9 cellular contexts compared by ENCODE assay signal in the genomic region with DNA sequence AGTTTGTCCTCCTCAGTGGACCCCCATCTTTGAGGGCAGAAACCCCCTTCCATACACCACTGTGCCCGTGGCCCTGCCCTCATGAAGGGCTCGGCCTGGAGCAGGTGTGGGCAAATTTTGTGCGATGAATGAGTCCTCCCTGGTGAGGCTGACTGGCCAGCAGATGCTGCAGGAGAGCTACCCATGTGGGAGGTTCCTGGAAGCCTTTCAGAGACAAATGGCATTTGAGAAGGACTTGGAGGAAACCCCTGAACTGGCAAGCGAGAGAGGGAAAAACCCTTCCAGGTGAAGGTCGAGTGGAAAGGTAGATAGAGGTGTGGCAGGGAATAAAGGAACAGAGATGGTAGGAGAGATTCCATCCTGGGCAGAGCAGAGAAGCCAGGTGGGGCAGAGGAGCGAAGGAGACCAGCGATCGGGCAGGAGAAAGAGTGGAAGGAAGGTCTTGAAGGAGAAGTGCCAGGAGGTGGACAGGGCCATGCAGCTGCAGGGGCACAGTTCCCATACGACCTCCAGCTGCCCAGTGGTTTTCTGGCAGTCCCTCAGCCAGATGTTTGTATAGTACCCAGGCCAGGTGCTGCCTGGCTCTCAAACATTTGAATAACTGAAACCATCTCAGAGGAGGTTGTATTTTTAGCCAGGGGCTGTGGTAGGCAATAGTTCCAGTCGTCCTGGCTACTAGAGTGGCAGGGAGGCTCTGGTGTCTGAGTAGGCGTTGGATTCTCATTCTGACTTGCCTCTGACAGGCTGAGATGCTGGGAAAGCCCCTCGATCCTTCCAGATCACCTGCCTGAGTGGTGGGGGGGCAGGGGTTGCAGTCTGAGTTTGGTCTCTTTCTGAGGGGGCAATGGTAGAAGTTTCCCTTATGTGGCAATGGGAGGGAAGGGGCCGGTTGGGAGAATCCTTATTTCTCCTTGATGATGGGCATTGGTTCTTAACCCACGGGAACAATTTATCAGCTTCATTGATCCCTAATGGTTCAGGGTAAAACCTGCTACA. TPM values are rescaled to one million over a fixed set of nuclear protein-coding genes. Genes with fewer than 3 reads are reported as not detected.
DNase-seq lines count a peak whose midpoint lies in the region; ATAC-seq and TF ChIP-seq lines count a peak whose summit lies in the region.
"Had no signal": no experiment of that assay in that cellular context is flagged by ENCODE, and none has a peak within 500 bp of the region (broad histone marks: within the 10 kb centered on the region; RNA-seq: fewer than 3 reads in every experiment).

No MANE protein-coding gene starts in this region.

- POLR2A ChIA-PET in Caco-2 (lab: Charles Lee): no interaction called here

- intact Hi-C loops in Caco-2 (cut with micrococcal nuclease; ENCODE audit: unreplicated experiment): no loop called here

- no peak overlapping the region for H3K27ac Mint-ChIP-seq in Caco-2 (ENCODE audit: unreplicated experiment)

- no peaks in the 10 kb centered on the region for H3K36me3 ChIP-seq in Caco-2 (ENCODE audit: control insufficient read depth, insufficient read depth, low read length)

- H3K4me3 ChIP-seq in Caco-2 (ENCODE audit: low read depth, low read length): no peak overlapping the region

- peaks cover 7% of the 10 kb centered on the region for H3K4me1 Mint-ChIP-seq in Caco-2 (ENCODE audit: low read depth, unreplicated experiment)

- DNase-seq in activated T-cell treated with anti-CD3 and anti-CD28 coated beads for 24 hours (ENCODE audit: low read depth) (peak; percentile 20), activated T-cell treated with anti-CD3 and anti-CD28 coated beads for 4 hours (no peak), NCI-H526 (lab: John Stamatoyannopoulos, UW) (peak; percentile 90 to 94), GF-D8 (lab: John Stamatoyannopoulos, UW) (no peak), OCI-M1 (lab: John Stamatoyannopoulos, UW) (no peak), Caco-2 (no peak)
- DNase-seq in stimulated activated naive CD8-positive, alpha-beta T cell treated with anti-CD3 and anti-CD28 coated beads, Interleukin-15, Interleukin-2, amounts not matched to agents 100 U/mL and 50 U/mL, for 24 hours: peak; percentile 68
- DNase-seq: NCI-H1105 treated with DMSO at 0.1 percent for 48 hours had no signal

- no peaks in the 10 kb centered on the region for H3K36me3 Mint-ChIP-seq in Caco-2 (ENCODE audit: insufficient read depth, unreplicated experiment)

- ATAC-seq in HG02610 (IDR thresholded peaks at IDR 0.05; ENCODE audit: unreplicated experiment): peak; percentile 96
- ATAC-seq in stimulated activated naive CD8-positive, alpha-beta T cell treated with anti-CD3 and anti-CD28 coated beads, Interleukin-15, Interleukin-2, amounts not matched to agents 100 U/mL and 50 U/mL, for 24 hours: peak; percentile 97

- CTCF ChIA-PET in Caco-2 (lab: Charles Lee): interaction anchor here (1.2 kb wide), 1 partner anchor 436 kb away, joined by 10 read pairs; no protein-coding TSS in a partner anchor

- no peak overlapping the region for H3K4me3 Mint-ChIP-seq in Caco-2 (ENCODE audit: unreplicated experiment)

- BruUV-seq in Caco-2 (replicated peaks; lab: Mats Ljungman, UMichigan): no TSS peak

- H3K4me1 ChIP-seq in Caco-2: no peaks in the 10 kb centered on the region

- TF ChIP-seq CTCF in Caco-2 (IDR thresholded peaks at IDR 0.05; ENCODE audit: insufficient read depth in 1 of 2, low read depth in 1 of 2, low read length in 1 of 2, severe bottlenecking in 1 of 2, unreplicated experiment in 1 of 2): no peak

- H3K9me3 Mint-ChIP-seq in Caco-2 (ENCODE audit: unreplicated experiment): no peaks in the 10 kb centered on the region

- H3K9me3 ChIP-seq in Caco-2: peaks cover 7% of the 10 kb centered on the region

- H3K27me3 ChIP-seq in Caco-2 (replicated peaks; ENCODE audit: control insufficient read depth, insufficient read depth, low read length): no peaks in the 10 kb centered on the region

- peaks cover 6% of the 10 kb centered on the region for H3K27me3 Mint-ChIP-seq in Caco-2 (ENCODE audit: insufficient read depth, unreplicated experiment)

RNA-seq across cellular contexts. Expression of a gene that starts 40.1 kb away (rescaled TPM):
- total RNA-seq in Caco-2 (2022): 23.6 and 25.5 TPM in 2 replicates

Comparison
In these comparisons a context has a peak if more than half of its experiments do, and no peak if none do; other contexts are left out.
1. DNase-seq: peak in activated T-cell treated with anti-CD3 and anti-CD28 coated beads for 24 hours (single experiment), NCI-H526 (2 of 2) and stimulated activated naive CD8-positive, alpha-beta T cell treated with anti-CD3 and anti-CD28 coated beads, Interleukin-15, Interleukin-2, amounts not matched to agents 100 U/mL and 50 U/mL, for 24 hours (single experiment); none in activated T-cell treated with anti-CD3 and anti-CD28 coated beads for 4 hours (single experiment), GF-D8 (single experiment), OCI-M1 (single experiment) and Caco-2 (0 of 2).